1 cellular context compared by ENCODE assay signal in the genomic region with DNA sequence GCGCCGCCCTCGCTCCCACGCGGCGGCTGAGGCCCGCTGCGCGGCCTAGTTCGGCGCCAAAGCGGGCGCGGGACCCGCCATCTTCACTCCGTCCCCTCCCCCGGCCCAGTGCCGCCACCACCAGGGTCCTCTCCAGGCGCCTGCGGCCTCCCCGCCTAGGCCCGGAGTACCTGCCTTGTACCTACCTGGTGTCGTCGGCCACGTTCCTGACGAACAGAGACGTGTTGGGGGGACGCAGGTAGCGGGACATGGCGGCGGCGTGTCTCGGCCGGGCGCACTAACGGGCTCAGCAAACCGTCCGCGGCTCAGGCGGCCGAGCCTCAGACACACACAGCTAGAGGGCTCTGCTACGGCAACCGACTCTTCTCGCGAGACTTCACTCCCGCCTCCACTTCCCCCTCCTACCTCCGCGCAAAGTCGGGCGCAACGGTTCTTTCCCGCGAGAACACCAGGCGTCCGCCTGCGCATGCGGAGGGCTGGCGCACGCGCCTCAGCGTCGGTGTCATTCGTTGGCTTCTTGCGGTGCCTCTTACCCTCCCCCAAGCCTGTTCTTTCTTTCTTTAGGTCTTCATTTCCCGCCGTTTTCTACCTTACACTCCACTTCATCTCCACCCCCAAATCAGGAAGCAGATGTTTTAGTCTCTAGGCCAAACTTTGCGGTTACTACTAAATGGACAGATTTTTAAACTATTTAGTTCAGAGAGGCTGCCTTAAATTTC.
TF ChIP-seq lines count a peak whose summit lies in the region.

Gene SRSF10 (minus strand): TSS at position 322 of the 719 bp plus-strand sequence. CDS start 72 bp downstream, at position 250.

TF ChIP-seq in WTC11, 78 proteins besides CTCF, POLR2A, EP300 and RAD21 (continued from another document):
- TF ChIP-seq SP1 (CRISPR knock-in tag; conservative IDR thresholded peaks at IDR 0.05) = 0 out of 2 replicates have a peak, but pooled peaks have one; percentile 42
- TF ChIP-seq ZBTB43 (CRISPR knock-in tag; IDR thresholded peaks at IDR 0.05) = peak; percentile 89
- TF ChIP-seq TEAD1 (CRISPR knock-in tag; IDR thresholded peaks at IDR 0.05) = no peak
- no peak for TF ChIP-seq TP53 (CRISPR knock-in tag; IDR thresholded peaks at IDR 0.05)
- TF ChIP-seq GABPB1 (CRISPR knock-in tag; IDR thresholded peaks at IDR 0.05) = peak; percentile 67
